Comparison of ENCODE assay signal across 9 cellular contexts in the genomic region with DNA sequence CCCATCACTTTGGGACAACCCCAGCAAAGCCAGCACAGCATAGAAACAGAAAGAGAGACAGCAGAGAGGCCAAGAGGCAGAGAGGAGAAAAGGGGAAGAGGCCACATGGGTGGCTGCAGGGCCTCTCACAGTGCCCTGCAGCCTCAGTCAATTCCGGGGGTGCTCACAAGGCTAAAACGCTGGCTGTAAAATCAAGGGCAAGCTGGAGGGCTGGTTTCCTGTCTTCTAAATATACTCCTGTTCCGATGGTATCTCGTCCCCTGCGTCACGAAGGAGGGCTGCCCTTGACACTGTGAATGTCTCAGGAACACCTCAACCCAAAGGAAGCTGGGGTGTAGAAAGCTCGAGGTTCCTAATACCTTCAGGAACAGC.
DNase-seq lines count a peak whose midpoint lies in the region; ATAC-seq and TF ChIP-seq lines count a peak whose summit lies in the region.
"Had no signal": no experiment of that assay in that cellular context is flagged by ENCODE, and none has a peak within 500 bp of the region (broad histone marks: within the 10 kb centered on the region; RNA-seq: fewer than 3 reads in every experiment).

No MANE protein-coding gene starts in this region.

- WGBS in smooth muscle cell (ENCODE audit: low lambda C conversion rate) = 90% methylated on average over 7 of the region's 7 CpGs

- H3F3A ChIP-seq in smooth muscle cell (ENCODE audit: low read depth) = no peaks in the 10 kb centered on the region

- H3K4me1 ChIP-seq in smooth muscle cell (ENCODE audit: low read depth) = no peaks in the 10 kb centered on the region

- H4K20me1 ChIP-seq in smooth muscle cell (ENCODE audit: low read depth) = no peaks in the 10 kb centered on the region

- no peak overlapping the region for H3K4me3 ChIP-seq in smooth muscle cell

- H3K9ac ChIP-seq in smooth muscle cell (ENCODE audit: low read depth) = no peak overlapping the region

- DNase-seq in DMS53 (lab: John Stamatoyannopoulos, UW) = peak; percentile 85
- DNase-seq in DMS53 treated with DMSO at 0.1 percent for 48 hours (lab: John Stamatoyannopoulos, UW; ENCODE audit: unreplicated experiment) = no peak
- DNase-seq in T-helper 2 cell = peak in 4 of 5 experiments; percentile 40 to 90 (median 64)
- DNase-seq in central memory CD4-positive, alpha-beta T cell = peak; percentile 73
- DNase-seq in stimulated activated CD4-positive, alpha-beta T cell treated with anti-CD3 and anti-CD28 coated beads, Interleukin-4, amount 100 ng/mL, for 1 hour = peak; percentile 52
- no peak for DNase-seq in iPS-NIHi7 (ENCODE audit: extremely low spot score)
- DNase-seq in smooth muscle cell (lab: John Stamatoyannopoulos, UW; ENCODE audit: unreplicated experiment) = no peak

- no peak overlapping the region for H2AFZ ChIP-seq in smooth muscle cell (ENCODE audit: low read depth)

- no peak for TF ChIP-seq CTCF in smooth muscle cell (IDR thresholded peaks at IDR 0.05; ENCODE audit: borderline replicate concordance, insufficient read depth, poor library complexity, severe bottlenecking)

- no peaks in the 10 kb centered on the region for H3K27me3 ChIP-seq in smooth muscle cell (ENCODE audit: low read depth)

- no peak overlapping the region for H3K4me2 ChIP-seq in smooth muscle cell

- no peak overlapping the region for H3K27ac ChIP-seq in smooth muscle cell (ENCODE audit: low read depth)
- H3K27ac ChIP-seq: 22Rv1 had no signal

- no peaks in the 10 kb centered on the region for H3K9me3 ChIP-seq in smooth muscle cell (replicated peaks; ENCODE audit: low read depth)

- peak; percentile 68 for ATAC-seq in HG03095 (IDR thresholded peaks at IDR 0.05; ENCODE audit: unreplicated experiment)

- H3K36me3 ChIP-seq in smooth muscle cell (ENCODE audit: low read depth) = no peaks in the 10 kb centered on the region

- no peaks in the 10 kb centered on the region for H3K79me2 ChIP-seq in smooth muscle cell (ENCODE audit: low read depth)

Comparison
In these comparisons a context has a peak if more than half of its experiments do, and no peak if none do; other contexts are left out.
1. DNase-seq: peak in DMS53 (single experiment), T-helper 2 cell (4 of 5), central memory CD4-positive, alpha-beta T cell (single experiment) and stimulated activated CD4-positive, alpha-beta T cell treated with anti-CD3 and anti-CD28 coated beads, Interleukin-4, amount 100 ng/mL, for 1 hour (single experiment); none in DMS53 treated with DMSO at 0.1 percent for 48 hours (single experiment), iPS-NIHi7 (single experiment) and smooth muscle cell (single experiment).